ENCODE assay signal across 13 cellular contexts in the genomic region with DNA sequence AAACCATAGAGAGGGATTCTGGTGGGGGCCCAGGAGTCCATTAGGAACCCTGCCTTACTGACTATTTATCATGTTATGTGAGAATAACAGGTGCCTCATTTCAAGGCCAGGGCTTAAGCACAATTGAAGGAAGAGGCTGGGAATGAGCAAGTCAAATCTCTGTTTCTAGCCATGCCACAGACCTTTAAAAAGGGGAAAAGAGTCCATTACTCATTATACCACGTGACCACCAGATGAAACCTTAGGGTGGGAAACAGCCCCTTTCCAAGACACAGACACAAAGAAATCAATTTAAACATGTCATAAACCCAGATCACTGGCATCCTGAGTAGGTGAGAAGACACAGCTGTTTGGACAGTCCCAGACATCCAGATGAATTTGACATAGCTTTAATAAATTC.
"Had no signal": no experiment of that assay in that cellular context is flagged by ENCODE, and none has a peak within 500 bp of the region (broad histone marks: within the 10 kb centered on the region; RNA-seq: fewer than 3 reads in every experiment).

No MANE protein-coding gene starts in this region.

- FAIRE-seq: islet of Langerhans had no signal

- H3K27ac ChIP-seq: adrenal gland, left lung, suprapubic skin, VCaP had no signal

- H3K27me3 Mint-ChIP-seq: type B pancreatic cell had no signal

- H3K4me1 Mint-ChIP-seq: activated CD4-positive, alpha-beta T cell treated with anti-CD3 and anti-CD28 coated beads, Interleukin-2, amount 10 ng/mL, durations not matched to agents 24 days and 14 days; stimulated activated naive B cell treated with anti-CD40 and anti-IgM and Interleukin-4, amounts not matched to agents 10 μg/mL and 1 μg/mL and 100 μg/mL, for 72 hours had no signal

- ATAC-seq: left lung had no signal

- H3K9me3 Mint-ChIP-seq: activated CD4-positive, alpha-beta T cell treated with anti-CD3 and anti-CD28 coated beads, Interleukin-2, amount 10 ng/mL, durations not matched to agents 24 days and 14 days; activated naive CD4-positive, alpha-beta T cell treated with anti-CD3 and anti-CD28 coated beads for 36 hours; dendritic cell treated with granulocyte-macrophage colony-stimulating factor and Interleukin-4, amounts not matched to agents 40 ng/mL and 50 ng/mL, for 4 days; stimulated activated naive B cell treated with anti-CD40 and anti-IgM and Interleukin-4, amounts not matched to agents 10 μg/mL and 1 μg/mL and 100 μg/mL, for 72 hours had no signal

- H3K27ac Mint-ChIP-seq: activated CD4-positive, alpha-beta T cell treated with anti-CD3 and anti-CD28 coated beads, Interleukin-2, amount 10 ng/mL, durations not matched to agents 24 days and 14 days; activated naive CD4-positive, alpha-beta T cell treated with anti-CD3 and anti-CD28 coated beads for 36 hours; dendritic cell treated with granulocyte-macrophage colony-stimulating factor and Interleukin-4, amounts not matched to agents 40 ng/mL and 50 ng/mL, for 4 days; stimulated activated naive B cell treated with anti-CD40 and anti-IgM and Interleukin-4, amounts not matched to agents 10 μg/mL and 1 μg/mL and 100 μg/mL, for 72 hours had no signal

- H3K27me3 ChIP-seq: adrenal gland, left lung, suprapubic skin had no signal

- H3K4me3 ChIP-seq: adrenal gland, left lung, suprapubic skin had no signal

- H3K36me3 Mint-ChIP-seq: stimulated activated naive B cell treated with anti-CD40 and anti-IgM and Interleukin-4, amounts not matched to agents 10 μg/mL and 1 μg/mL and 100 μg/mL, for 72 hours; type B pancreatic cell had no signal

- H3K36me3 ChIP-seq: adrenal gland, left lung, suprapubic skin had no signal

- H3K4me3 Mint-ChIP-seq: activated CD4-positive, alpha-beta T cell treated with anti-CD3 and anti-CD28 coated beads, Interleukin-2, amount 10 ng/mL, durations not matched to agents 24 days and 14 days; activated naive CD4-positive, alpha-beta T cell treated with anti-CD3 and anti-CD28 coated beads for 36 hours; dendritic cell treated with granulocyte-macrophage colony-stimulating factor and Interleukin-4, amounts not matched to agents 40 ng/mL and 50 ng/mL, for 4 days; stimulated activated naive B cell treated with anti-CD40 and anti-IgM and Interleukin-4, amounts not matched to agents 10 μg/mL and 1 μg/mL and 100 μg/mL, for 72 hours had no signal

- H3K4me1 ChIP-seq: suprapubic skin had no signal

- H3K9me3 ChIP-seq: adrenal gland, left lung, suprapubic skin had no signal

- DNase-seq: activated CD4-positive, alpha-beta T cell treated with anti-CD3 and anti-CD28 coated beads, Interleukin-2, amount 10 ng/mL, durations not matched to agents 24 days and 14 days; activated naive CD4-positive, alpha-beta T cell treated with anti-CD3 and anti-CD28 coated beads for 36 hours; cerebellar nuclear complex; foreskin fibroblast; head of caudate nucleus; left lung; stimulated activated naive B cell treated with anti-CD40 and anti-IgM and Interleukin-4, amounts not matched to agents 10 μg/mL and 1 μg/mL and 100 μg/mL, for 72 hours had no signal
